Comparison of ENCODE assay signal across 8 cellular contexts in the genomic region with DNA sequence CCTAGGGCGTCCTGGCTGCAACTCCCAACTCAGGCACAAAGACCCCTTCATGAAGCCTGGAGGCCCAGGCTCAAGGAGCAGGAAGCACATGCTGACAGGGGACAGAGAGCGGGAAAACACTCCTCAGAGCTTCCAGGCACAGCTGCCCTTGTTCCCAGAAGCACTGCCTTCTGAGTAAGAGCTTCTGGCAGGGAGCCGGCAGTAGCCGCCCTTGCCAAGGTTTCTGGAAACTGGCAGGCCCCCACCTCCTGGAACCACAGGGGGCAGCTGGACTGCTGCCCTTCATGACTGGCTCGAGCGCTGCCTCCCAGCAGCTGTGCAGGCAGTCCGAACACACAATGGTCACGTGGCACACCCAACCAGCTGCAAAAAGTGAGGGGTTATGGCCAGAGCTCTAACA. TPM values are rescaled to one million over a fixed set of nuclear protein-coding genes. Genes with fewer than 3 reads are reported as not detected.
DNase-seq lines count a peak whose midpoint lies in the region; ATAC-seq and TF ChIP-seq lines count a peak whose summit lies in the region.

No MANE protein-coding gene starts in this region.

- H3K4me1 ChIP-seq in right lobe of liver (peaks cover 2 to 52% (median 28%) of the 10 kb centered on the region in 4 donors), tibial artery (peaks cover 13 to 77% (median 68%) of the 10 kb centered on the region in 4 donors), trophoblast cell (ENCODE audit: control insufficient read depth in 1 of 2, insufficient read depth in 2 of 2, low read length in 2 of 2) (no peaks in the 10 kb centered on the region)

- no peak overlapping the region for H4K12ac ChIP-seq in trophoblast cell (ENCODE audit: low read depth, low read length)

- H3K4ac ChIP-seq in trophoblast cell (ENCODE audit: low read depth, low read length), result no peak overlapping the region

- no peak overlapping the region for H2BK5ac ChIP-seq in trophoblast cell (ENCODE audit: low read depth, low read length, poor library complexity)

- H3K4me3 Mint-ChIP-seq in chondrocyte (ENCODE audit: unreplicated experiment), result no peak overlapping the region
- H3K4me3 Mint-ChIP-seq in activated T-cell treated with anti-CD3 and anti-CD28 coated beads, Interleukin-2, amount 50 U/mL, for 72 hours, result no peak overlapping the region

- H3K9me3 Mint-ChIP-seq in chondrocyte (ENCODE audit: low read depth), result no peaks in the 10 kb centered on the region
- no peaks in the 10 kb centered on the region for H3K9me3 Mint-ChIP-seq in activated T-cell treated with anti-CD3 and anti-CD28 coated beads, Interleukin-2, amount 50 U/mL, for 72 hours

- DNase-seq in NCI-H1105 treated with DMSO at 0.1 percent for 48 hours (lab: John Stamatoyannopoulos, UW) (peak; percentile 83), chondrocyte (ENCODE audit: low spot score) (no peak), right lobe of liver (peak; percentile 83 to 89 (median 88)), tibial artery (peak; percentile 91 to 98), DMS153 treated with DMSO at 0.1 percent for 48 hours (lab: John Stamatoyannopoulos, UW; ENCODE audit: unreplicated experiment) (no peak), trophoblast cell (no peak)
- DNase-seq in activated T-cell treated with anti-CD3 and anti-CD28 coated beads, Interleukin-2, amount 50 U/mL, for 72 hours, result no peak

- no peak overlapping the region for H2BK12ac ChIP-seq in trophoblast cell (ENCODE audit: low read length)

- no peaks in the 10 kb centered on the region for H3K27me3 Mint-ChIP-seq in chondrocyte (ENCODE audit: low read depth)
- H3K27me3 Mint-ChIP-seq in activated T-cell treated with anti-CD3 and anti-CD28 coated beads, Interleukin-2, amount 50 U/mL, for 72 hours (ENCODE audit: low read depth), result no peaks in the 10 kb centered on the region

- no peaks in the 10 kb centered on the region for H3K79me1 ChIP-seq in trophoblast cell (ENCODE audit: low read length)

- no peak for TF ChIP-seq POLR2A in right lobe of liver (IDR thresholded peaks at IDR 0.05)

- no peaks in the 10 kb centered on the region for H3K27me3 ChIP-seq in right lobe of liver
- H3K27me3 ChIP-seq in tibial artery, result no peaks in the 10 kb centered on the region
- H3K27me3 ChIP-seq in trophoblast cell (ENCODE audit: insufficient read depth, low read length), result no peaks in the 10 kb centered on the region

- H2AFZ ChIP-seq in trophoblast cell (ENCODE audit: insufficient read depth, low read length, poor library complexity), result no peak overlapping the region

- no peak overlapping the region for H2BK120ac ChIP-seq in trophoblast cell (ENCODE audit: insufficient read depth, low read length, poor library complexity)

- H4K8ac ChIP-seq in trophoblast cell (ENCODE audit: low read depth, low read length), result no peak overlapping the region

- ATAC-seq in right lobe of liver (peak; percentile 55 to 71 (median 60)), GM18907 (IDR thresholded peaks at IDR 0.05; ENCODE audit: unreplicated experiment) (no peak)
- no peak for ATAC-seq in activated T-cell treated with anti-CD3 and anti-CD28 coated beads, Interleukin-2, amount 50 U/mL, for 72 hours (replicated peaks in 1 of 2)

- H3K27ac Mint-ChIP-seq in chondrocyte (ENCODE audit: unreplicated experiment), result peak overlapping the region; percentile 85
- H3K27ac Mint-ChIP-seq in activated T-cell treated with anti-CD3 and anti-CD28 coated beads, Interleukin-2, amount 50 U/mL, for 72 hours, result no peak overlapping the region

- TF ChIP-seq CTCF in chondrocyte (IDR thresholded peaks at IDR 0.05) (peak; percentile 31), right lobe of liver (IDR thresholded peaks at IDR 0.05) (no peak), tibial artery (IDR thresholded peaks at IDR 0.05) (peak in 1 of 2 experiments; percentile 14)

- H3K9me3 ChIP-seq in right lobe of liver (no peaks in the 10 kb centered on the region), tibial artery (no peaks in the 10 kb centered on the region), trophoblast cell (ENCODE audit: insufficient read depth, low read depth, low read length) (no peaks in the 10 kb centered on the region)

- 20% methylated on average over 1 of the region's 8 CpGs for WGBS in right lobe of liver (ENCODE audit: insufficient coverage, low coverage, low lambda C conversion rate, missing lambda C conversion rate)
- WGBS in trophoblast cell (ENCODE audit: extremely low coverage, insufficient coverage, insufficient read length), result no CpG with 5 or more reads among the region's 8 CpGs

- peaks cover 35% of the 10 kb centered on the region for H3K36me3 Mint-ChIP-seq in chondrocyte (ENCODE audit: low read depth)
- peaks cover 2 to 25% of the 10 kb centered on the region in 2 donors for H3K36me3 Mint-ChIP-seq in activated T-cell treated with anti-CD3 and anti-CD28 coated beads, Interleukin-2, amount 50 U/mL, for 72 hours (ENCODE audit: insufficient read depth in 2 of 2)

- H3K27ac ChIP-seq in right lobe of liver (peak overlapping the region; percentile 25 to 57 (median 26)), tibial artery (peak overlapping the region; percentile 67 to 79), trophoblast cell (ENCODE audit: low read depth, low read length) (no peak overlapping the region)

- H3K23ac ChIP-seq in trophoblast cell (ENCODE audit: low read length), result no peak overlapping the region

- intact Hi-C loops in right lobe of liver (cut with DNase I) (loop anchor here in 1 of 2 donors (10.0 kb wide), 2 partner anchors 59 to 109 kb away; a partner anchor contains a TSS), tibial artery (cut with DNase I; ENCODE audit: low total_unique reads) (loop anchor here (5.0 to 10.0 kb wide), 3 partner anchors 69 to 291 kb away; a partner anchor contains a TSS)

- peaks cover 58% of the 10 kb centered on the region for H3K4me1 Mint-ChIP-seq in chondrocyte (ENCODE audit: low read depth)
- peaks cover 20% of the 10 kb centered on the region for H3K4me1 Mint-ChIP-seq in activated T-cell treated with anti-CD3 and anti-CD28 coated beads, Interleukin-2, amount 50 U/mL, for 72 hours (ENCODE audit: low read depth)

- H3K9ac ChIP-seq in trophoblast cell (ENCODE audit: low read length), result no peak overlapping the region

- H4K91ac ChIP-seq in trophoblast cell (ENCODE audit: low read depth, low read length), result no peak overlapping the region

- peaks cover 7% of the 10 kb centered on the region for H3K79me2 ChIP-seq in trophoblast cell (ENCODE audit: control insufficient read depth, insufficient read depth, low read length, poor library complexity)

- H3K14ac ChIP-seq in trophoblast cell (ENCODE audit: low read length), result no peak overlapping the region

- H3K4me3 ChIP-seq in right lobe of liver, result no peak overlapping the region
- H3K4me3 ChIP-seq in tibial artery, result no peak overlapping the region
- no peak overlapping the region for H3K4me3 ChIP-seq in trophoblast cell (ENCODE audit: low read depth, low read length)

- no peak overlapping the region for H3K4me2 ChIP-seq in trophoblast cell (ENCODE audit: low read length)

- no peak overlapping the region for H2AK5ac ChIP-seq in trophoblast cell (ENCODE audit: low read length)

- no peak overlapping the region for H3K18ac ChIP-seq in trophoblast cell (ENCODE audit: low read length)

- H3K36me3 ChIP-seq in right lobe of liver (peaks cover 6 to 59% (median 31%) of the 10 kb centered on the region in 4 donors), tibial artery (peaks cover 35 to 91% (median 73%) of the 10 kb centered on the region in 3 donors), trophoblast cell (ENCODE audit: control insufficient read depth in 1 of 2, insufficient read depth in 2 of 2, low read length in 2 of 2) (peaks cover 76 to 86% of the 10 kb centered on the region in 2 experiments)

RNA-seq across cellular contexts. Expression of a gene that starts 33.6 kb away (rescaled TPM):
- 0.15 to 0.38 TPM in 2 of 3 replicates, not detected in the other for total RNA-seq in chondrocyte
- under 1 TPM in 3 of 6 experiments, not detected in 3; 0.20 to 0.25 (median 0.22) TPM for total RNA-seq in right lobe of liver
- polyA plus RNA-seq in trophoblast cell (2013), result 4.4 and 4.7 TPM in 2 replicates
- under 1 TPM; 0.16 to 0.62 TPM for total RNA-seq in activated T-cell treated with anti-CD3 and anti-CD28 coated beads, Interleukin-2, amount 50 U/mL, for 72 hours

Comparison
In these comparisons a context has a peak if more than half of its experiments do, and no peak if none do; other contexts are left out.
1. DNase-seq: peak in NCI-H1105 treated with DMSO at 0.1 percent for 48 hours (single experiment), right lobe of liver (3 of 3) and tibial artery (2 of 2); none in chondrocyte (single experiment), DMS153 treated with DMSO at 0.1 percent for 48 hours (single experiment), trophoblast cell (0 of 2) and activated T-cell treated with anti-CD3 and anti-CD28 coated beads, Interleukin-2, amount 50 U/mL, for 72 hours (0 of 2).
2. ATAC-seq: peak in right lobe of liver (4 of 4); none in GM18907 (single experiment) and activated T-cell treated with anti-CD3 and anti-CD28 coated beads, Interleukin-2, amount 50 U/mL, for 72 hours (0 of 2).